Comparison of ENCODE assay signal across 8 cellular contexts in genomic region chr2:20507166-20507692, GRCh38.
DNase-seq lines count a peak whose midpoint lies in the region; ATAC-seq lines count a peak whose summit lies in the region.

No MANE protein-coding gene starts in this region.

- no peaks in the 10 kb centered on the region for H3K36me3 Mint-ChIP-seq in natural killer cell treated with Interleukin-12 subunit alpha and Interleukin-12 subunit beta and Interleukin-15 and Interleukin-18, amount 100 ng/mL, for 72 hours

- peaks cover 0 to 10% of the 10 kb centered on the region in 2 donors for H3K27me3 Mint-ChIP-seq in natural killer cell treated with Interleukin-12 subunit alpha and Interleukin-12 subunit beta and Interleukin-15 and Interleukin-18, amount 100 ng/mL, for 72 hours

- peak; percentile 7 for DNase-seq in NK-92 treated with Interleukin-12 subunit alpha and Interleukin-12 subunit beta, amount 100 ng/mL, for 24 hours (lab: John Stamatoyannopoulos, UW)
- no peak for DNase-seq in NK-92 (lab: John Stamatoyannopoulos, UW; ENCODE audit: unreplicated experiment)
- peak; percentile 32 for DNase-seq in NCI-H82 treated with DMSO at 0.1 percent for 48 hours (lab: John Stamatoyannopoulos, UW; ENCODE audit: unreplicated experiment)
- DNase-seq in natural killer cell treated with Interleukin-12 subunit alpha and Interleukin-12 subunit beta and Interleukin-15 and Interleukin-18, amount 100 ng/mL, for 72 hours (ENCODE audit: low spot score): no peak
- no peak for DNase-seq in nucleus accumbens (lab: John Stamatoyannopoulos, UW)
- no peak for DNase-seq in T-helper 9 cell
- DNase-seq in SK-N-DZ (ENCODE audit: low spot score): no peak

- peak overlapping the region in 1 of 2 donors; percentile 60 for H3K27ac Mint-ChIP-seq in natural killer cell treated with Interleukin-12 subunit alpha and Interleukin-12 subunit beta and Interleukin-15 and Interleukin-18, amount 100 ng/mL, for 72 hours

- H3K9me3 Mint-ChIP-seq in natural killer cell treated with Interleukin-12 subunit alpha and Interleukin-12 subunit beta and Interleukin-15 and Interleukin-18, amount 100 ng/mL, for 72 hours: no peaks in the 10 kb centered on the region

- peak overlapping the region; percentile 16 for H3K4me3 Mint-ChIP-seq in natural killer cell treated with Interleukin-12 subunit alpha and Interleukin-12 subunit beta and Interleukin-15 and Interleukin-18, amount 100 ng/mL, for 72 hours

- peak; percentile 98 for ATAC-seq in HG02798 (IDR thresholded peaks at IDR 0.05; ENCODE audit: poor library complexity, unreplicated experiment)
- ATAC-seq in natural killer cell treated with Interleukin-12 subunit alpha and Interleukin-12 subunit beta and Interleukin-15 and Interleukin-18, amount 100 ng/mL, for 72 hours: peak; percentile 84 to 95

- peaks cover 4 to 7% of the 10 kb centered on the region in 2 donors for H3K4me1 Mint-ChIP-seq in natural killer cell treated with Interleukin-12 subunit alpha and Interleukin-12 subunit beta and Interleukin-15 and Interleukin-18, amount 100 ng/mL, for 72 hours (ENCODE audit: low read depth in 2 of 2)

Comparison
In these comparisons a context has a peak if more than half of its experiments do, and no peak if none do; other contexts are left out.
1. DNase-seq: peak in NK-92 treated with Interleukin-12 subunit alpha and Interleukin-12 subunit beta, amount 100 ng/mL, for 24 hours (single experiment) and NCI-H82 treated with DMSO at 0.1 percent for 48 hours (single experiment); none in NK-92 (single experiment), natural killer cell treated with Interleukin-12 subunit alpha and Interleukin-12 subunit beta and Interleukin-15 and Interleukin-18, amount 100 ng/mL, for 72 hours (single experiment), nucleus accumbens (0 of 56), T-helper 9 cell (single experiment) and SK-N-DZ (single experiment).